ENCODE assay signal across 7 cellular contexts in the genomic region with DNA sequence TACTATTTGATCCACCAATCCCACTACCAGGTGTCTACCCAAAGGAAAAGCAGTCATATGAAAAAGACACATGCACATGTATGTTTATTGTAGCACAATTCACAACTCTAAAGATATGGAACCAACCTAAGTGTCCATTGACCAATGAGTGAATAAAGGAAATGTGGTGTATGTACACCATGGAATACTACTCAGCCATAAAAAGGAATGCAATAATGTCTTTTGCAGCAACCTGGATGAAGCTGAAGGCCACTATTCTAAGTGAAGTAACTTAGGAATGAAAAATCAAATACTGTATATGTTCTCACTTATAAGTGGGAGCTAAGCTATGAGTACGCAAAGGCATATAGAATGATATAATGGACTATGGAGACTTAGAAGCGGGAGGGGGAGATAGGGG.
"Had no signal": no experiment of that assay in that cellular context is flagged by ENCODE, and none has a peak within 500 bp of the region (broad histone marks: within the 10 kb centered on the region; RNA-seq: fewer than 3 reads in every experiment).

No MANE protein-coding gene starts in this region.

- DNase-seq: GF-D8 had no signal

- ATAC-seq: GM12878 had no signal

- FAIRE-seq: G401.6, GM12878, GM12891, GM12892, GM18507, GM19239 had no signal

- H3K4me3 ChIP-seq: GM12878 had no signal
